8 cellular contexts compared by ENCODE assay signal in the genomic region with DNA sequence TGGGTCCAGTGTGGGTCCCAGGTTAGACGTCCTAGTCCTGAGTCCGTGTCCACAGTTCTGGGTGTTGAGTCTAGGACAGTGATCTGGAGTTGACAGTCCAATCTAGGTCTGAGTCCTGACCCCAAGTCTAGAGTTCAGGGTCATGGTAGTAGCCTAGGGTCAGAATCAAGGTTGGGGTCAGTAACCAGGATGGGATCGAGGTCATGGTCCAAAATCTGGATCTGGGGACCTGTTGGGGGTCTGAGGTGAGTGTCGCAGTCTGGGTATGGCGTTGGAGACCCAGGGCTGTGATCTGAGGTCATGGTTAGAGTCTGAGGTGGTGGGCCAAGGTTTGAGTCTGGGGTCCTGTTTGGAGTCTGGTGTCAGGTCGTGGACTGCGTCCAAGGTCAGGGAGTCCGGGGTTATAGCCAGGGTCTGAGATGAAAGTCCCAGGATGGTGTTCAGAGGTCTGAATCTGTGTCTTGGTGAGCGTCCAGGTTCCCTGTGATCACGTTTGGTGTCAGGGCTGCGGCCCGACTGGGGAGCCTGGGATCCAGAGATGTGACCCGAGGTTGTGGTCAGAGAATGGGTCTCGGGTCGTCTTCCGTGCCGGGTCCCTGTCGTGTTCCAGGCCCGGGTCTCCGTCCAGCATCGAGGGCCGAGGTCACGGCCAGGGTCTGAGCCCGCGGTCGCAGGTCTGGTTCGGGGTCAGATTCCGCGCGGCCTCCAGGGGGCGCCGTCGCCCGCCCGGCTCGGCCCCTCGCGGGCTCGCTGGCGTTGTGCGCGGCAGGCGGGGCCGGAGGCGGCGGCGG. TPM values are rescaled to one million over a fixed set of nuclear protein-coding genes. Genes with fewer than 3 reads are reported as not detected.
DNase-seq lines count a peak whose midpoint lies in the region; ATAC-seq, FAIRE-seq and TF ChIP-seq lines count a peak whose summit lies in the region.

No MANE protein-coding gene starts in this region.

- no peaks in the 10 kb centered on the region for H3K36me3 ChIP-seq in prostate gland

- TF ChIP-seq EP300 in A549 (IDR thresholded peaks at IDR 0.05), result no peak

- TF ChIP-seq RAD21 in A549 (conservative IDR thresholded peaks at IDR 0.05 in 1 of 2, IDR thresholded peaks at IDR 0.05 in 1 of 2), result peak; percentile 51 to 52; a peak in 3 of 5 replicates

- H3K9me3 Mint-ChIP-seq in activated naive CD8-positive, alpha-beta T cell treated with anti-CD3 and anti-CD28 coated beads, Interleukin-2, amount 10 ng/mL, durations not matched to agents 7 days and 5 days, result no peaks in the 10 kb centered on the region

- peaks cover 40% of the 10 kb centered on the region for H3K4me1 ChIP-seq in A549
- H3K4me1 ChIP-seq in prostate gland (replicated peaks), result peaks cover 27% of the 10 kb centered on the region

- no peak for FAIRE-seq in A549 (lab: Jason Lieb, UNC)

- 17% methylated on average over 22 of the region's 47 CpGs for WGBS in A549 (ENCODE audit: missing lambda C conversion rate)
- WGBS in prostate gland, result 17% methylated on average over 36 of the region's 47 CpGs

- peak; percentile 60 to 69 for ATAC-seq in A549
- peak; percentile 47 for ATAC-seq in GM18498 (IDR thresholded peaks at IDR 0.05; ENCODE audit: unreplicated experiment)
- peak; percentile 35 for ATAC-seq in activated naive CD8-positive, alpha-beta T cell treated with anti-CD3 and anti-CD28 coated beads, Interleukin-2, amount 10 ng/mL, durations not matched to agents 7 days and 5 days (ENCODE audit: low read depth)
- peak; percentile 44 to 67 for ATAC-seq in left cardiac atrium
- no peak for ATAC-seq in GM18870 (IDR thresholded peaks at IDR 0.05; ENCODE audit: unreplicated experiment)

- intact Hi-C loops in left cardiac atrium (cut with DNase I) (loop anchor here in 1 of 2 donors (1.0 kb wide), 1 partner anchor 51 kb away; no protein-coding TSS in a partner anchor), prostate gland (cut with DNase I) (loop anchor here (1.0 to 5.0 kb wide), 2 partner anchors 36 to 51 kb away; a partner anchor contains a TSS)

- H3K27ac ChIP-seq in A549 (peak overlapping the region; percentile 92 to 100; a peak in 5 of 6 replicates), prostate gland (peak overlapping the region; percentile 67 to 76)

- H3K9me3 ChIP-seq in A549 (no peaks in the 10 kb centered on the region), prostate gland (no peaks in the 10 kb centered on the region)

- H3K4me3 Mint-ChIP-seq in activated naive CD8-positive, alpha-beta T cell treated with anti-CD3 and anti-CD28 coated beads, Interleukin-2, amount 10 ng/mL, durations not matched to agents 7 days and 5 days, result peak overlapping the region; percentile 61

- peak overlapping the region; percentile 66 for H3K4me2 ChIP-seq in A549

- CTCF ChIA-PET in A549 (lab: Yijun Ruan, JAX), result interaction anchor here (0.8 to 4.9 kb wide), 11 partner anchors 13 to 240 kb away, joined by 3 to 178 read pairs (median 4); a partner anchor contains a TSS

- POLR2A ChIA-PET in A549 (lab: Yijun Ruan, JAX), result interaction anchor here (0.6 to 1.4 kb wide), 4 partner anchors 21 to 52 kb away, joined by 3 to 11 read pairs (median 4); no protein-coding TSS in a partner anchor
- POLR2A ChIA-PET in activated naive CD8-positive, alpha-beta T cell treated with anti-CD3 and anti-CD28 coated beads, Interleukin-2, amount 10 ng/mL, durations not matched to agents 7 days and 5 days (lab: Charles Lee), result interaction anchor here (0.9 to 7.8 kb wide), 10 partner anchors 11 to 86 kb away, joined by 5 to 190 read pairs (median 20); a partner anchor contains a TSS

- no peaks in the 10 kb centered on the region for H3K27me3 Mint-ChIP-seq in activated naive CD8-positive, alpha-beta T cell treated with anti-CD3 and anti-CD28 coated beads, Interleukin-2, amount 10 ng/mL, durations not matched to agents 7 days and 5 days

- no peaks in the 10 kb centered on the region for H3K27me3 ChIP-seq in prostate gland (replicated peaks; ENCODE audit: insufficient read depth)

- DNase-seq in A549 (ENCODE audit: low read depth in 1 of 2, low spot score in 1 of 2), result peak; percentile 55 to 76
- peak in 51 of 76 experiments; percentile 20 to 82 (median 57) for DNase-seq in HUDEP-2 (lab: John Stamatoyannopoulos, UW; ENCODE audit: unreplicated experiment in 76 of 76)
- DNase-seq in SKM-1 (lab: John Stamatoyannopoulos, UW; ENCODE audit: unreplicated experiment), result peak; percentile 33
- peak; percentile 91 for DNase-seq in activated naive CD8-positive, alpha-beta T cell treated with anti-CD3 and anti-CD28 coated beads, Interleukin-2, amount 10 ng/mL, durations not matched to agents 7 days and 5 days
- DNase-seq in left cardiac atrium, result peak; percentile 82
- peak; percentile 70 for DNase-seq in prostate gland (ENCODE audit: low spot score)

- peaks cover 56% of the 10 kb centered on the region for H3K4me1 Mint-ChIP-seq in activated naive CD8-positive, alpha-beta T cell treated with anti-CD3 and anti-CD28 coated beads, Interleukin-2, amount 10 ng/mL, durations not matched to agents 7 days and 5 days

- H3K27ac Mint-ChIP-seq in activated naive CD8-positive, alpha-beta T cell treated with anti-CD3 and anti-CD28 coated beads, Interleukin-2, amount 10 ng/mL, durations not matched to agents 7 days and 5 days, result peak overlapping the region; percentile 70

- H3K36me3 Mint-ChIP-seq in activated naive CD8-positive, alpha-beta T cell treated with anti-CD3 and anti-CD28 coated beads, Interleukin-2, amount 10 ng/mL, durations not matched to agents 7 days and 5 days, result peaks cover 28% of the 10 kb centered on the region

- TF ChIP-seq CTCF in A549 (IDR thresholded peaks at IDR 0.05) (peak; percentile 79), prostate gland (IDR thresholded peaks at IDR 0.05) (peak; percentile 76 to 97 (median 86))

- H3K4me3 ChIP-seq in A549, result peak overlapping the region; percentile 89; the same call in 2 of the 3 replicates
- H3K4me3 ChIP-seq in prostate gland, result no peak overlapping the region

- TF ChIP-seq POLR2A in A549 (IDR thresholded peaks at IDR 0.05; ENCODE audit: low read length) (no peak), prostate gland (IDR thresholded peaks at IDR 0.05) (no peak)

TF ChIP-seq in A549, 52 proteins besides CTCF, POLR2A, EP300 and RAD21 (continues in another document):
- TF ChIP-seq RCOR1 (IDR thresholded peaks at IDR 0.05; ENCODE audit: low read depth, low read length), result no peak
- TF ChIP-seq MYC (IDR thresholded peaks at IDR 0.05; ENCODE audit: borderline replicate concordance, low read length), result peak; percentile 38; the same call in 1 of the 2 replicates
- TF ChIP-seq, protein P1, sequence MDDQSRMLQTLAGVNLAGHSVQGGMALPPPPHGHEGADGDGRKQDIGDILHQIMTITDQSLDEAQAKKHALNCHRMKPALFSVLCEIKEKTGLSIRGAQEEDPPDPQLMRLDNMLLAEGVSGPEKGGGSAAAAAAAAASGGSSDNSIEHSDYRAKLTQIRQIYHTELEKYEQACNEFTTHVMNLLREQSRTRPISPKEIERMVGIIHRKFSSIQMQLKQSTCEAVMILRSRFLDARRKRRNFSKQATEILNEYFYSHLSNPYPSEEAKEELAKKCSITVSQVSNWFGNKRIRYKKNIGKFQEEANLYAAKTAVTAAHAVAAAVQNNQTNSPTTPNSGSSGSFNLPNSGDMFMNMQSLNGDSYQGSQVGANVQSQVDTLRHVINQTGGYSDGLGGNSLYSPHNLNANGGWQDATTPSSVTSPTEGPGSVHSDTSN (IDR thresholded peaks at IDR 0.05), result no peak
- TF ChIP-seq JUN (IDR thresholded peaks at IDR 0.05), result no peak
- peak; percentile 65 for TF ChIP-seq SMC3 (IDR thresholded peaks at IDR 0.05)
- TF ChIP-seq KDM1A (IDR thresholded peaks at IDR 0.05; ENCODE audit: low read depth), result no peak
- no peak for TF ChIP-seq GATA3 (IDR thresholded peaks at IDR 0.05; ENCODE audit: borderline replicate concordance)
- TF ChIP-seq, protein P2, sequence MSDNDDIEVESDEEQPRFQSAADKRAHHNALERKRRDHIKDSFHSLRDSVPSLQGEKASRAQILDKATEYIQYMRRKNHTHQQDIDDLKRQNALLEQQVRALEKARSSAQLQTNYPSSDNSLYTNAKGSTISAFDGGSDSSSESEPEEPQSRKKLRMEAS (IDR thresholded peaks at IDR 0.05), result peak; percentile 28; the same call in 1 of the 2 replicates
- no peak for TF ChIP-seq ESRRA (IDR thresholded peaks at IDR 0.05; ENCODE audit: borderline replicate concordance, low read length)

RNA-seq across cellular contexts. Expression of a gene that starts 0.4 kb away (rescaled TPM):
- 20.1 and 20.5 TPM in 2 replicates for polyA plus RNA-seq in A549 (2011; rRNA removed)
- 45.9 and 64.0 TPM in 2 replicates for polyA plus RNA-seq in A549 (2012; cell fraction: cytosol; rRNA removed)
- 135 and 175 TPM in 2 replicates for polyA plus RNA-seq in A549 (2012; cell fraction: nucleus; rRNA removed)
- polyA plus RNA-seq in A549 (2017; fragmentation: RNase III; extraction: RNeasy Plus Mini Kit Qiagen cat#74134 plus additional on column Dnase treatment), result 27.0 to 29.7 TPM (median 29.5 TPM) in 3 replicates
- polyA minus RNA-seq in A549 (2011; rRNA and poly(A)+ RNA removed), result 64.2 and 65.8 TPM in 2 replicates
- 100 to 1,000 TPM; 325 to 341 TPM for total RNA-seq in activated naive CD8-positive, alpha-beta T cell treated with anti-CD3 and anti-CD28 coated beads, Interleukin-2, amount 10 ng/mL, durations not matched to agents 7 days and 5 days
- total RNA-seq in left cardiac atrium, result 10 to 100 TPM; 51.6 to 52.6 TPM
- 100 to 1,000 TPM; 102 to 111 TPM for total RNA-seq in prostate gland

RNA-seq across cellular contexts. Expression of a gene that starts 23.3 kb away (rescaled TPM):
- polyA plus RNA-seq in A549 (2011; rRNA removed), result 15.4 and 17.0 TPM in 2 replicates
- polyA plus RNA-seq in A549 (2012; cell fraction: cytosol; rRNA removed), result 43.0 and 51.7 TPM in 2 replicates
- polyA plus RNA-seq in A549 (2012; cell fraction: nucleus; rRNA removed), result 143 and 169 TPM in 2 replicates
- polyA plus RNA-seq in A549 (2017; fragmentation: RNase III; extraction: RNeasy Plus Mini Kit Qiagen cat#74134 plus additional on column Dnase treatment), result 22.5 to 24.5 TPM (median 24.2 TPM) in 3 replicates
- polyA minus RNA-seq in A549 (2011; rRNA and poly(A)+ RNA removed), result 20.3 and 34.1 TPM in 2 replicates
- 100 to 1,000 TPM; 185 to 207 TPM for total RNA-seq in activated naive CD8-positive, alpha-beta T cell treated with anti-CD3 and anti-CD28 coated beads, Interleukin-2, amount 10 ng/mL, durations not matched to agents 7 days and 5 days
- total RNA-seq in left cardiac atrium, result 10 to 100 TPM; 22.1 to 22.6 TPM
- total RNA-seq in prostate gland, result 10 to 100 TPM; 35.9 to 75.3 TPM

RNA-seq across cellular contexts. Expression of a gene that starts 37.5 kb away (rescaled TPM):
- polyA plus RNA-seq in A549 (2011; rRNA removed), result 13.7 and 13.9 TPM in 2 replicates
- 16.4 and 20.2 TPM in 2 replicates for polyA plus RNA-seq in A549 (2012; cell fraction: cytosol; rRNA removed)
- polyA plus RNA-seq in A549 (2012; cell fraction: nucleus; rRNA removed), result 66.0 and 81.7 TPM in 2 replicates
- polyA plus RNA-seq in A549 (2017; fragmentation: RNase III; extraction: RNeasy Plus Mini Kit Qiagen cat#74134 plus additional on column Dnase treatment), result 18.6 to 24.1 TPM (median 23.8 TPM) in 3 replicates
- 11.2 TPM in 2 replicates for polyA minus RNA-seq in A549 (2011; rRNA and poly(A)+ RNA removed)
- 10 to 100 TPM; 24.6 to 27.0 TPM for total RNA-seq in activated naive CD8-positive, alpha-beta T cell treated with anti-CD3 and anti-CD28 coated beads, Interleukin-2, amount 10 ng/mL, durations not matched to agents 7 days and 5 days
- total RNA-seq in left cardiac atrium, result 10 to 100 TPM; 18.1 to 22.2 TPM
- 100 to 1,000 TPM in 1 of 2 donors, 10 to 100 TPM in 1; 70.9 to 101 TPM for total RNA-seq in prostate gland

Comparison
In these comparisons a context has a peak if more than half of its experiments do, and no peak if none do; other contexts are left out.
1. DNase-seq: peak in every context shown above with its lines; median percentile 91 in activated naive CD8-positive, alpha-beta T cell treated with anti-CD3 and anti-CD28 coated beads, Interleukin-2, amount 10 ng/mL, durations not matched to agents 7 days and 5 days; 82 in left cardiac atrium; 70 in prostate gland; 66 in A549; 57 in HUDEP-2; 33 in SKM-1.